Comparison of ENCODE assay signal across 1 cellular context in the genomic region with DNA sequence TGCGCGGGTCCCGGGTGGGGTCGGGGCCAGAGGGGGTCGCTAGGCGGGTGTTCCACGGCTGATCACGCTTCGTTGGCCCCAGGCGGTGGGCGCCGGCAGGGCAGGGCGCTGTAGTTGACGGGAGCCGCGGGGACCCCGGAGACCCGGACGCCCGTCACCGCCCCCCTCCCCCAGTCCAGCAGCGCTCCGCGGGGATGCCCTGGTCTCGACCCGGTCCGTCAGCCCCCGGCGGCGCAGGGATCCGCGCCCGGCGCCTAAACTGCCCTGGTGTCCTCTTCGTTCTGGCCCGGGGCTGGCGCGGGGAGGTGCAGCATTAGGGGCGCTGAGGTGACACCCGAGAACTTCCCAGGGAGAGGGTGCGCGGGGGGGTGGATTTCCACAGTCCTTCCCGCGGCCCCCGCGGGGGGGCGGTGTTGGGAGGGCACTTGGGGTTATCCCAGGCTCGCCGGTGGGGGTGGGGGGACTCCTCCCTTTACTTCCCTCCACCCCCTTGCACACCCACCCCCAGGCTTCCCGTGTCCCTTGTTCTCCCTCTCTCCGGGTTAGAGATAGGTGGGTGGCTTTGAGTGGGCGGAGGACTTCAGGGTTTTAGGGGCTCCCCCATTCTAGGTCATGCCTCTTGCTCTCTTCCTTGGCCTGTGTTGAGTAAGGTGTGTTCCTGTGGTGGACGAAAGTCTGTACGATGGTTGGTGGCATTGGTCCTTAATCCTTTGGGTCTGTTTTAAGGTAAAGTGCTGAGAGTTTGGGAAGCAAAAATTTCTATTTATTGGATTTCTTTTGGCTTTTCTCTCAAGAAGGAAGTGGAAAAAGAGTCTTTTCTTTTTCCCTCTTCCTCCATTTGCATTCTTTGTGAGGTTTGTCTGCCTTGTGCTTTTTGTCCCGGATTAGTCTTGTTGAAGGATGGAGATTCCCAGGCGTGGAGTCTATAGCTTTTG.
TF ChIP-seq lines count a peak whose summit lies in the region.

No MANE protein-coding gene starts in this region.

TF ChIP-seq in A549, 52 proteins besides CTCF, POLR2A, EP300 and RAD21 (continued from another document):
- TF ChIP-seq RFX5 (IDR thresholded peaks at IDR 0.05) (0 out of 2 replicates have a peak, but pooled peaks have one; percentile 2), ESRRA (IDR thresholded peaks at IDR 0.05; ENCODE audit: borderline replicate concordance, low read length) (no peak), RARB (CRISPR knock-in tag; IDR thresholded peaks at IDR 0.05) (peak; percentile 81; the same call in 1 of the 2 replicates), HOXB5 (CRISPR knock-in tag; IDR thresholded peaks at IDR 0.05) (no peak), SMC3 (IDR thresholded peaks at IDR 0.05) (peak; percentile 52), CBX8 (IDR thresholded peaks at IDR 0.05) (no peak), FOSL2 (IDR thresholded peaks at IDR 0.05) (no peak), FOSL2 (CRISPR knock-in tag; IDR thresholded peaks at IDR 0.05) (peak; percentile 16; the same call in 1 of the 2 replicates), HOXA7 (CRISPR knock-in tag; IDR thresholded peaks at IDR 0.05) (0 out of 2 replicates have a peak, but pooled peaks have one; percentile 65)
- TF ChIP-seq, protein P1, sequence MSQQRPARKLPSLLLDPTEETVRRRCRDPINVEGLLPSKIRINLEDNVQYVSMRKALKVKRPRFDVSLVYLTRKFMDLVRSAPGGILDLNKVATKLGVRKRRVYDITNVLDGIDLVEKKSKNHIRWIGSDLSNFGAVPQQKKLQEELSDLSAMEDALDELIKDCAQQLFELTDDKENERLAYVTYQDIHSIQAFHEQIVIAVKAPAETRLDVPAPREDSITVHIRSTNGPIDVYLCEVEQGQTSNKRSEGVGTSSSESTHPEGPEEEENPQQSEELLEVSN (IDR thresholded peaks at IDR 0.05; ENCODE audit: borderline replicate concordance, low read depth), result no peak
- TF ChIP-seq, protein P2, sequence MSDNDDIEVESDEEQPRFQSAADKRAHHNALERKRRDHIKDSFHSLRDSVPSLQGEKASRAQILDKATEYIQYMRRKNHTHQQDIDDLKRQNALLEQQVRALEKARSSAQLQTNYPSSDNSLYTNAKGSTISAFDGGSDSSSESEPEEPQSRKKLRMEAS (IDR thresholded peaks at IDR 0.05), result peak; percentile 54
- TF ChIP-seq, protein P3, sequence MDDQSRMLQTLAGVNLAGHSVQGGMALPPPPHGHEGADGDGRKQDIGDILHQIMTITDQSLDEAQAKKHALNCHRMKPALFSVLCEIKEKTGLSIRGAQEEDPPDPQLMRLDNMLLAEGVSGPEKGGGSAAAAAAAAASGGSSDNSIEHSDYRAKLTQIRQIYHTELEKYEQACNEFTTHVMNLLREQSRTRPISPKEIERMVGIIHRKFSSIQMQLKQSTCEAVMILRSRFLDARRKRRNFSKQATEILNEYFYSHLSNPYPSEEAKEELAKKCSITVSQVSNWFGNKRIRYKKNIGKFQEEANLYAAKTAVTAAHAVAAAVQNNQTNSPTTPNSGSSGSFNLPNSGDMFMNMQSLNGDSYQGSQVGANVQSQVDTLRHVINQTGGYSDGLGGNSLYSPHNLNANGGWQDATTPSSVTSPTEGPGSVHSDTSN (IDR thresholded peaks at IDR 0.05), result no peak; the same call in 1 of the 2 replicates
TF ChIP-seq in A549: peak in this region for 16.
